10 cellular contexts compared by ENCODE assay signal in the genomic region with DNA sequence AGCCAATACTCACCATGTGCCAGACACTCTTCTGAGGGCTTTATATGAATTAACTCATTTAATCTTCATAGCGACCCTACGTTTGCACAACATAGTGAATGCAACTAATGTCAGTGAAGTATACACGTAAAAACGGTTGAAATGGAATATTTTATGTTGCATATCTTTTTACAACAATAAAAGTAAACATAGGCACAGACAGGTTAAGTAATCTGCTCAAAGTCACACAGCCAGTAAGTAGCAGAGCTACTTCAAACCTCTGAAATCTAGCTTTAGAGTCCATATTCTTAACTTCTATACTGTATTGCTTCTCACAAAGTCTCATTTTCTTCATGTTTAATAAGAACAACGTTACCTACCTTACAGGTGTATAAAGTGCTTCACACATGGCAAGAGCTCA. TPM values are rescaled to one million over a fixed set of nuclear protein-coding genes. Genes with fewer than 3 reads are reported as not detected.
DNase-seq lines count a peak whose midpoint lies in the region; ATAC-seq and TF ChIP-seq lines count a peak whose summit lies in the region.
"Had no signal": no experiment of that assay in that cellular context is flagged by ENCODE, and none has a peak within 500 bp of the region (broad histone marks: within the 10 kb centered on the region; RNA-seq: fewer than 3 reads in every experiment).

No MANE protein-coding gene starts in this region.

- H3K9ac ChIP-seq in ES-I3 (ENCODE audit: low read depth, low read length), result peak overlapping the region; percentile 100; the same call in 1 of the 2 replicates
- peak overlapping the region; percentile 87 for H3K9ac ChIP-seq in OCI-LY3 (ENCODE audit: low read length)

- H2AFZ ChIP-seq in OCI-LY3 (ENCODE audit: low read depth, low read length) (no peak overlapping the region), osteoblast (ENCODE audit: low read length) (no peak overlapping the region)

- H3K27ac ChIP-seq in OCI-LY3 (ENCODE audit: low read length), result no peak overlapping the region
- no peak overlapping the region for H3K27ac ChIP-seq in ectodermal cell (ENCODE audit: insufficient read depth, low read depth, low read length, poor library complexity, severe bottlenecking)
- peak overlapping the region; percentile 83 for H3K27ac ChIP-seq in osteoblast (ENCODE audit: low read depth, low read length)
- H3K27ac ChIP-seq in sigmoid colon, result no peak overlapping the region

- H3K36me3 ChIP-seq in ES-I3 (ENCODE audit: insufficient read depth, low read length), result peaks cover 4% of the 10 kb centered on the region; the same call in 1 of the 2 replicates
- H3K36me3 ChIP-seq in OCI-LY3 (replicated peaks; ENCODE audit: low read depth, low read length), result peaks cover 6% of the 10 kb centered on the region
- H3K36me3 ChIP-seq in ectodermal cell (ENCODE audit: control insufficient read depth, insufficient read depth, low read length), result peaks cover 7% of the 10 kb centered on the region
- H3K36me3 ChIP-seq in osteoblast (ENCODE audit: insufficient read depth, low read length), result peaks cover 20% of the 10 kb centered on the region
- peaks cover 0 to 22% (median 1%) of the 10 kb centered on the region in 4 donors for H3K36me3 ChIP-seq in sigmoid colon

- peak overlapping the region; percentile 87 for H3K4me3 ChIP-seq in OCI-LY3 (ENCODE audit: low read length)
- H3K4me3 ChIP-seq in ectodermal cell (ENCODE audit: insufficient read depth, low read depth, low read length), result peak overlapping the region; percentile 81
- peak overlapping the region; percentile 98 for H3K4me3 ChIP-seq in osteoblast (ENCODE audit: insufficient read depth, low read length)
- peak overlapping the region in 2 of 4 donors; percentile 80 to 87 for H3K4me3 ChIP-seq in sigmoid colon
- H3K4me3 ChIP-seq: lung had no signal

- no peak for TF ChIP-seq POLR2A in sigmoid colon (IDR thresholded peaks at IDR 0.05)

- H3K79me2 ChIP-seq in OCI-LY3 (ENCODE audit: low read length) (peaks cover 45% of the 10 kb centered on the region), osteoblast (ENCODE audit: insufficient read depth, low read length) (peaks cover 65% of the 10 kb centered on the region)

- H3K4me2 ChIP-seq in OCI-LY3 (ENCODE audit: low read length), result peak overlapping the region; percentile 69
- peak overlapping the region; percentile 96 for H3K4me2 ChIP-seq in osteoblast (ENCODE audit: insufficient read depth, low read length)

- H3K4me1 ChIP-seq in ES-I3 (ENCODE audit: insufficient read depth, low read length), result peaks cover 9% of the 10 kb centered on the region; the same call in 1 of the 2 replicates
- peaks cover 14% of the 10 kb centered on the region for H3K4me1 ChIP-seq in OCI-LY3 (ENCODE audit: low read length)
- no peaks in the 10 kb centered on the region for H3K4me1 ChIP-seq in ectodermal cell (ENCODE audit: control insufficient read depth, insufficient read depth, low read length)
- peaks cover 11% of the 10 kb centered on the region for H3K4me1 ChIP-seq in osteoblast (ENCODE audit: insufficient read depth, low read length)
- peaks cover 0 to 28% (median 24%) of the 10 kb centered on the region in 4 donors for H3K4me1 ChIP-seq in sigmoid colon

- 88 to 96% methylated on average over 4 to 5 of the region's 5 CpGs for WGBS in ectodermal cell, 2 experiments
- 40 to 72% methylated on average over 5 of the region's 5 CpGs for WGBS in sigmoid colon, 2 donors

- intact Hi-C loops in sigmoid colon (cut with DNase I), result loop anchor here (2.0 to 10.0 kb wide), 2 partner anchors 56 to 130 kb away; partner anchors contain the start of gene NMB

- H3K27me3 ChIP-seq in OCI-LY3 (ENCODE audit: low read depth, low read length) (no peaks in the 10 kb centered on the region), ectodermal cell (ENCODE audit: control insufficient read depth, insufficient read depth, low read length, poor library complexity, severe bottlenecking) (no peaks in the 10 kb centered on the region), osteoblast (ENCODE audit: insufficient read depth, low read length) (no peaks in the 10 kb centered on the region), sigmoid colon (no peaks in the 10 kb centered on the region)

- DNase-seq in osteoblast (ENCODE audit: insufficient read length, low spot score, missing footprints) (no peak), NCI-H1417 (lab: John Stamatoyannopoulos, UW) (no peak), sigmoid colon (no peak), AML-193 (lab: John Stamatoyannopoulos, UW) (no peak)
- DNase-seq: activated effector memory CD4-positive, alpha-beta T cell treated with anti-CD3 and anti-CD28 coated beads, Interleukin-2, amount 50 U/mL, for 16 hours had no signal

- TF ChIP-seq CTCF in OCI-LY3 (IDR thresholded peaks at IDR 0.05; ENCODE audit: low read depth, low read length) (no peak), osteoblast (IDR thresholded peaks at IDR 0.05; ENCODE audit: extremely low read depth, low read depth, low read length) (no peak), sigmoid colon (IDR thresholded peaks at IDR 0.05) (no peak)

- peaks cover 10% of the 10 kb centered on the region; the same call in 1 of the 2 replicates for H4K20me1 ChIP-seq in OCI-LY3 (ENCODE audit: insufficient read depth, low read length)
- H4K20me1 ChIP-seq in osteoblast (ENCODE audit: insufficient read depth, low read length), result peaks cover 15% of the 10 kb centered on the region

- no peak for ATAC-seq in HG03521 (IDR thresholded peaks at IDR 0.05; ENCODE audit: unreplicated experiment)

- no peak for TF ChIP-seq EP300 in sigmoid colon (IDR thresholded peaks at IDR 0.05)

- H3K9me3 ChIP-seq in ES-I3 (ENCODE audit: control insufficient read depth, insufficient read depth, low read length) (no peaks in the 10 kb centered on the region), OCI-LY3 (ENCODE audit: insufficient read depth, low read length) (no peaks in the 10 kb centered on the region), ectodermal cell (ENCODE audit: control insufficient read depth, low read length) (no peaks in the 10 kb centered on the region), osteoblast (ENCODE audit: low read depth, low read length) (no peaks in the 10 kb centered on the region), sigmoid colon (no peaks in the 10 kb centered on the region)

RNA-seq across cellular contexts. Expression of gene SEC11A, which starts 1.6 kb away (rescaled TPM):
- polyA plus RNA-seq in ectodermal cell (2013, experiment 1 of 4), result 328 TPM
- 349 TPM for polyA plus RNA-seq in ectodermal cell (2013, experiment 2 of 4)
- polyA plus RNA-seq in ectodermal cell (2013, experiment 3 of 4), result 269 TPM
- polyA plus RNA-seq in ectodermal cell (2013, experiment 4 of 4), result 301 TPM
- total RNA-seq in osteoblast (200 and 202 TPM in 2 replicates), sigmoid colon (100 to 1,000 TPM in 2 of 4 donors, 10 to 100 TPM in 2; 83.9 to 153 (median 112) TPM)
- 100 to 1,000 TPM; 152 to 216 (median 166) TPM for polyA plus RNA-seq in sigmoid colon

RNA-seq across cellular contexts. Expression of gene ZNF592, which starts 34.0 kb away (rescaled TPM):
- polyA plus RNA-seq in ectodermal cell (2013, experiment 1 of 4), result 21.6 TPM
- polyA plus RNA-seq in ectodermal cell (2013, experiment 2 of 4), result 23.3 TPM
- 16.0 TPM for polyA plus RNA-seq in ectodermal cell (2013, experiment 3 of 4)
- 19.2 TPM for polyA plus RNA-seq in ectodermal cell (2013, experiment 4 of 4)
- total RNA-seq in osteoblast, result 11.2 and 12.4 TPM in 2 replicates
- total RNA-seq in sigmoid colon, result 10 to 100 TPM; 12.5 to 14.1 (median 13.7) TPM
- polyA plus RNA-seq in sigmoid colon, result 10 to 100 TPM in 1 of 3 donors, 1 to 10 TPM in 2; 6.0 to 20.4 (median 8.1) TPM

RNA-seq across cellular contexts. Expression of gene NMB, which starts 56.4 kb away (rescaled TPM):
- 6.2 TPM for polyA plus RNA-seq in ectodermal cell (2013, experiment 1 of 4)
- 7.2 TPM for polyA plus RNA-seq in ectodermal cell (2013, experiment 2 of 4)
- 11.4 TPM for polyA plus RNA-seq in ectodermal cell (2013, experiment 3 of 4)
- polyA plus RNA-seq in ectodermal cell (2013, experiment 4 of 4), result 10.7 TPM
- total RNA-seq in osteoblast (6.9 and 8.5 TPM in 2 replicates), sigmoid colon (1 to 10 TPM; 3.0 to 8.9 (median 8.0) TPM)
- 1 to 10 TPM in 2 of 3 donors, under 1 TPM in 1; 0.69 to 8.2 (median 1.2) TPM for polyA plus RNA-seq in sigmoid colon
